15 cellular contexts compared by ENCODE assay signal in the genomic region with DNA sequence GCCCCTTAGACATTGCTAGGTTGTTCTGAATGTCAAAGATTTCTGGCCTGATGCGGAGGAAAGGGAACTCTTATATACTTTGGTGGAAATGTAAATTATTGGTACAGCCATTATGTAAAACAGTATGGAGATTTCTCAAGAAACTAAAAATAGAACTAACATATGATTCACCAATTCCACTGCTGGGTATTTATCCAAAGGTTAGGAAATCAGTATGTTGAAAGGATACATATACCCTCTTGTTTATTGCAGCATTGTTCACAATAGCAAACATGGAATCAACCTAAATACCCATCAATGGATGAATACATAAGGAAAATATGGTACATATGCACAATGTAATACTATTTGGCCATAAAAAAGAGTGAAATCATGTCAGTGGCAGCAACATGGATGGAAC.
DNase-seq lines count a peak whose midpoint lies in the region; TF ChIP-seq lines count a peak whose summit lies in the region.
"Had no signal": no experiment of that assay in that cellular context is flagged by ENCODE, and none has a peak within 500 bp of the region (broad histone marks: within the 10 kb centered on the region; RNA-seq: fewer than 3 reads in every experiment).

No MANE protein-coding gene starts in this region.

- no peak overlapping the region for H3K4me3 ChIP-seq in choroid plexus epithelial cell (ENCODE audit: low read depth, low read length)
- H3K4me3 ChIP-seq: BLaER1, SK-N-MC had no signal

- DNase-seq in HCEC 1CT (peak; percentile 74), MV-4-11 (lab: John Stamatoyannopoulos, UW) (peak; percentile 62), choroid plexus epithelial cell (ENCODE audit: low read depth) (peak; percentile 3), iris pigment epithelial cell (ENCODE audit: low read depth) (peak; percentile 16), HPDE6-E6E7 (ENCODE audit: extremely low spot score) (no peak), T-helper 1 cell (no peak)
- DNase-seq in stimulated activated CD4-positive, alpha-beta T cell treated with anti-CD3 and anti-CD28 coated beads, Interleukin-12 subunit alpha, Interleukin-12 subunit beta, amount 100 ng/mL, for 4 hours, result no peak
- DNase-seq: EL, MM.1S, NCI-H1417 treated with DMSO at 0.1 percent for 48 hours, NCI-H2227 treated with DMSO at 0.1 percent for 48 hours, NCI-H524 treated with DMSO at 0.1 percent for 48 hours, PC-3 had no signal

- TF ChIP-seq CTCF in choroid plexus epithelial cell (conservative IDR thresholded peaks at IDR 0.05; ENCODE audit: low read depth, low read length), result no peak

Comparison
In these comparisons a context has a peak if more than half of its experiments do, and no peak if none do; other contexts are left out.
1. DNase-seq: peak in HCEC 1CT (single experiment), MV-4-11 (single experiment), choroid plexus epithelial cell (single experiment) and iris pigment epithelial cell (single experiment); none in HPDE6-E6E7 (single experiment), T-helper 1 cell (0 of 5) and stimulated activated CD4-positive, alpha-beta T cell treated with anti-CD3 and anti-CD28 coated beads, Interleukin-12 subunit alpha, Interleukin-12 subunit beta, amount 100 ng/mL, for 4 hours (single experiment).